In the genomic region with DNA sequence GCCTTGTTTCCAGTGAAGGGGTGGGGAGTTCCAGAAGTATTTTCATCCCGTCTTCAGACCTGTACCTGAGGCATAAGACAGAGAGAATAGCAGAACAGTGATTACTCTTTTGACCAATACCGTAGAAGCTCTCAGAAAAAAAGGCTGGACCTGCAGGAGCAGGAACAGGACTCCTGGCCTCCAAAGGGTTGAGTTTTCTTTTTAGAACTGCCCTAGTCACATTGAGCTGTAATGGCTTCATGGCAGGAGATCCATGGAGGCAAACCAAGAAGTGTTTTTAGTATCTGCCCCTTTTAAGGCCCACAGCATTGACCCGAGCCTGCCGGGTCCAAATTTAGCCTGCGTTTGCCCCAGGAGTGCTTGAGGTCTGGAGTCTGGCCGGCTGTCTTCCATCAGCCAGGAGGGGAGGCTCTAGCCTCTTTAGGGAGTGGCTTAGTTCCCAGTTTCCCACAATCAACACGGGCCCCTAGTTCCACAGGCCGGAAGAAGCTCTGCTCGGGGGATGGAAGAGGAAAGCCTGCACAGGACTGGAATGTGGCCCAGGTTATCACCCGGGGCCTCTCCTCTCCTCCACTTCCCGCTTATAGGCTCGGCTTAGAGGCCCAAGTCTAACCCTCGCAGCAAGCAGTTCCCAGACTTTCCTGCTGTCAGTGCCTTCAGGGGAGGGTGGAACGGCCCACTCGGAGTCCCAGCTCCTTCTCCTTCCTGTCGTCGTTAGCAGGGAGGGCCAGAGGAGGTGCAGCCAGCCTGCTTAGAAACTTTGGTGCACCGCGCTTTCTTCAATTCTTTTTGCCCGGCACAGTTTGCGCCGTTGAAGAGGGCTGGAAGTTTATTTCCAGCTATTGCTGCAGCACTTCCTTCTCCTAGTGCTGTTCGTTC, we compare ENCODE assay signal across 1 cellular context.
TF ChIP-seq lines count a peak whose summit lies in the region.

No MANE protein-coding gene starts in this region.

TF ChIP-seq in HepG2, 621 proteins besides CTCF, POLR2A, EP300 and RAD21 (continued from another document and continues in another):
- TF ChIP-seq, protein P1, sequence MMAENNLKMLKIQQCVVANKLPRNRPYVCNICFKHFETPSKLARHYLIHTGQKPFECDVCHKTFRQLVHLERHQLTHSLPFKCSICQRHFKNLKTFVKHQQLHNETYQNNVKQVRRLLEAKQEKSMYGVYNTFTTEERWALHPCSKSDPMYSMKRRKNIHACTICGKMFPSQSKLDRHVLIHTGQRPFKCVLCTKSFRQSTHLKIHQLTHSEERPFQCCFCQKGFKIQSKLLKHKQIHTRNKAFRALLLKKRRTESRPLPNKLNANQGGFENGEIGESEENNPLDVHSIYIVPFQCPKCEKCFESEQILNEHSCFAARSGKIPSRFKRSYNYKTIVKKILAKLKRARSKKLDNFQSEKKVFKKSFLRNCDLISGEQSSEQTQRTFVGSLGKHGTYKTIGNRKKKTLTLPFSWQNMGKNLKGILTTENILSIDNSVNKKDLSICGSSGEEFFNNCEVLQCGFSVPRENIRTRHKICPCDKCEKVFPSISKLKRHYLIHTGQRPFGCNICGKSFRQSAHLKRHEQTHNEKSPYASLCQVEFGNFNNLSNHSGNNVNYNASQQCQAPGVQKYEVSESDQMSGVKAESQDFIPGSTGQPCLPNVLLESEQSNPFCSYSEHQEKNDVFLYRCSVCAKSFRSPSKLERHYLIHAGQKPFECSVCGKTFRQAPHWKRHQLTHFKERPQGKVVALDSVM (CRISPR knock-in tag; IDR thresholded peaks at IDR 0.05) = peak; percentile 94
- TF ChIP-seq ZMYM4 (CRISPR knock-in tag; IDR thresholded peaks at IDR 0.05) = peak; percentile 47; the same call in 1 of the 2 replicates
- TF ChIP-seq, protein P2, sequence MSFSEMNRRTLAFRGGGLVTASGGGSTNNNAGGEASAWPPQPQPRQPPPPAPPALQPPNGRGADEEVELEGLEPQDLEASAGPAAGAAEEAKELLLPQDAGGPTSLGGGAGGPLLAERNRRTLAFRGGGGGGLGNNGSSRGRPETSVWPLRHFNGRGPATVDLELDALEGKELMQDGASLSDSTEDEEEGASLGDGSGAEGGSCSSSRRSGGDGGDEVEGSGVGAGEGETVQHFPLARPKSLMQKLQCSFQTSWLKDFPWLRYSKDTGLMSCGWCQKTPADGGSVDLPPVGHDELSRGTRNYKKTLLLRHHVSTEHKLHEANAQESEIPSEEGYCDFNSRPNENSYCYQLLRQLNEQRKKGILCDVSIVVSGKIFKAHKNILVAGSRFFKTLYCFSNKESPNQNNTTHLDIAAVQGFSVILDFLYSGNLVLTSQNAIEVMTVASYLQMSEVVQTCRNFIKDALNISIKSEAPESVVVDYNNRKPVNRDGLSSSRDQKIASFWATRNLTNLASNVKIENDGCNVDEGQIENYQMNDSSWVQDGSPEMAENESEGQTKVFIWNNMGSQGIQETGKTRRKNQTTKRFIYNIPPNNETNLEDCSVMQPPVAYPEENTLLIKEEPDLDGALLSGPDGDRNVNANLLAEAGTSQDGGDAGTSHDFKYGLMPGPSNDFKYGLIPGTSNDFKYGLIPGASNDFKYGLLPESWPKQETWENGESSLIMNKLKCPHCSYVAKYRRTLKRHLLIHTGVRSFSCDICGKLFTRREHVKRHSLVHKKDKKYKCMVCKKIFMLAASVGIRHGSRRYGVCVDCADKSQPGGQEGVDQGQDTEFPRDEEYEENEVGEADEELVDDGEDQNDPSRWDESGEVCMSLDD (CRISPR knock-in tag; IDR thresholded peaks at IDR 0.05; ENCODE audit: borderline replicate concordance) = no peak
- TF ChIP-seq SMAD3 (CRISPR knock-in tag; IDR thresholded peaks at IDR 0.05) = no peak
- peak in 1 of 2 experiments; percentile 29; a peak in 1 of 4 replicates for TF ChIP-seq KLF16 (CRISPR knock-in tag; IDR thresholded peaks at IDR 0.05)
- peak; percentile 47 for TF ChIP-seq ASH2L (IDR thresholded peaks at IDR 0.05; ENCODE audit: insufficient read length, low read depth, low read length)
- TF ChIP-seq ZNF333 (CRISPR knock-in tag; IDR thresholded peaks at IDR 0.05; ENCODE audit: borderline replicate concordance) = no peak; the same call in 1 of the 2 replicates
- TF ChIP-seq ZNF124 (CRISPR knock-in tag; IDR thresholded peaks at IDR 0.05) = 0 out of 2 replicates have a peak, but pooled peaks have one; percentile 35
- TF ChIP-seq SP5 (CRISPR knock-in tag; IDR thresholded peaks at IDR 0.05; ENCODE audit: borderline replicate concordance, low read depth) = peak; percentile 20; the same call in 1 of the 2 replicates
- TF ChIP-seq, protein P3, sequence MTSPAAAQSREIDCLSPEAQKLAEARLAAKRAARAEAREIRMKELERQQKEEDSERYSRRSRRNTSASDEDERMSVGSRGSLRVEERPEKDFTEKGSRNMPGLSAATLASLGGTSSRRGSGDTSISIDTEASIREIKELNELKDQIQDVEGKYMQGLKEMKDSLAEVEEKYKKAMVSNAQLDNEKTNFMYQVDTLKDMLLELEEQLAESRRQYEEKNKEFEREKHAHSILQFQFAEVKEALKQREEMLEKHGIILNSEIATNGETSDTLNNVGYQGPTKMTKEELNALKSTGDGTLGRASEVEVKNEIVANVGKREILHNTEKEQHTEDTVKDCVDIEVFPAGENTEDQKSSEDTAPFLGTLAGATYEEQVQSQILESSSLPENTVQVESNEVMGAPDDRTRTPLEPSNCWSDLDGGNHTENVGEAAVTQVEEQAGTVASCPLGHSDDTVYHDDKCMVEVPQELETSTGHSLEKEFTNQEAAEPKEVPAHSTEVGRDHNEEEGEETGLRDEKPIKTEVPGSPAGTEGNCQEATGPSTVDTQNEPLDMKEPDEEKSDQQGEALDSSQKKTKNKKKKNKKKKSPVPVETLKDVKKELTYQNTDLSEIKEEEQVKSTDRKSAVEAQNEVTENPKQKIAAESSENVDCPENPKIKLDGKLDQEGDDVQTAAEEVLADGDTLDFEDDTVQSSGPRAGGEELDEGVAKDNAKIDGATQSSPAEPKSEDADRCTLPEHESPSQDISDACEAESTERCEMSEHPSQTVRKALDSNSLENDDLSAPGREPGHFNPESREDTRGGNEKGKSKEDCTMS (CRISPR knock-in tag; conservative IDR thresholded peaks at IDR 0.05) = no peak
- TF ChIP-seq, protein P4, sequence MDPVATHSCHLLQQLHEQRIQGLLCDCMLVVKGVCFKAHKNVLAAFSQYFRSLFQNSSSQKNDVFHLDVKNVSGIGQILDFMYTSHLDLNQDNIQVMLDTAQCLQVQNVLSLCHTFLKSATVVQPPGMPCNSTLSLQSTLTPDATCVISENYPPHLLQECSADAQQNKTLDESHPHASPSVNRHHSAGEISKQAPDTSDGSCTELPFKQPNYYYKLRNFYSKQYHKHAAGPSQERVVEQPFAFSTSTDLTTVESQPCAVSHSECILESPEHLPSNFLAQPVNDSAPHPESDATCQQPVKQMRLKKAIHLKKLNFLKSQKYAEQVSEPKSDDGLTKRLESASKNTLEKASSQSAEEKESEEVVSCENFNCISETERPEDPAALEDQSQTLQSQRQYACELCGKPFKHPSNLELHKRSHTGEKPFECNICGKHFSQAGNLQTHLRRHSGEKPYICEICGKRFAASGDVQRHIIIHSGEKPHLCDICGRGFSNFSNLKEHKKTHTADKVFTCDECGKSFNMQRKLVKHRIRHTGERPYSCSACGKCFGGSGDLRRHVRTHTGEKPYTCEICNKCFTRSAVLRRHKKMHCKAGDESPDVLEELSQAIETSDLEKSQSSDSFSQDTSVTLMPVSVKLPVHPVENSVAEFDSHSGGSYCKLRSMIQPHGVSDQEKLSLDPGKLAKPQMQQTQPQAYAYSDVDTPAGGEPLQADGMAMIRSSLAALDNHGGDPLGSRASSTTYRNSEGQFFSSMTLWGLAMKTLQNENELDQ (CRISPR knock-in tag; IDR thresholded peaks at IDR 0.05; ENCODE audit: borderline replicate concordance) = no peak
- TF ChIP-seq ZIK1 (CRISPR knock-in tag; IDR thresholded peaks at IDR 0.05; ENCODE audit: borderline replicate concordance, low read depth) = no peak
- peak; percentile 54; the same call in 1 of the 2 replicates for TF ChIP-seq ZNF143 (CRISPR knock-in tag; IDR thresholded peaks at IDR 0.05)
- TF ChIP-seq KMT2A (CRISPR knock-in tag; IDR thresholded peaks at IDR 0.05) = 0 out of 2 replicates have a peak, but pooled peaks have one; percentile 43
- TF ChIP-seq HOXD1 (CRISPR knock-in tag; IDR thresholded peaks at IDR 0.05) = no peak
- TF ChIP-seq SNAPC2 (CRISPR knock-in tag; IDR thresholded peaks at IDR 0.05) = no peak
- TF ChIP-seq, protein P5, sequence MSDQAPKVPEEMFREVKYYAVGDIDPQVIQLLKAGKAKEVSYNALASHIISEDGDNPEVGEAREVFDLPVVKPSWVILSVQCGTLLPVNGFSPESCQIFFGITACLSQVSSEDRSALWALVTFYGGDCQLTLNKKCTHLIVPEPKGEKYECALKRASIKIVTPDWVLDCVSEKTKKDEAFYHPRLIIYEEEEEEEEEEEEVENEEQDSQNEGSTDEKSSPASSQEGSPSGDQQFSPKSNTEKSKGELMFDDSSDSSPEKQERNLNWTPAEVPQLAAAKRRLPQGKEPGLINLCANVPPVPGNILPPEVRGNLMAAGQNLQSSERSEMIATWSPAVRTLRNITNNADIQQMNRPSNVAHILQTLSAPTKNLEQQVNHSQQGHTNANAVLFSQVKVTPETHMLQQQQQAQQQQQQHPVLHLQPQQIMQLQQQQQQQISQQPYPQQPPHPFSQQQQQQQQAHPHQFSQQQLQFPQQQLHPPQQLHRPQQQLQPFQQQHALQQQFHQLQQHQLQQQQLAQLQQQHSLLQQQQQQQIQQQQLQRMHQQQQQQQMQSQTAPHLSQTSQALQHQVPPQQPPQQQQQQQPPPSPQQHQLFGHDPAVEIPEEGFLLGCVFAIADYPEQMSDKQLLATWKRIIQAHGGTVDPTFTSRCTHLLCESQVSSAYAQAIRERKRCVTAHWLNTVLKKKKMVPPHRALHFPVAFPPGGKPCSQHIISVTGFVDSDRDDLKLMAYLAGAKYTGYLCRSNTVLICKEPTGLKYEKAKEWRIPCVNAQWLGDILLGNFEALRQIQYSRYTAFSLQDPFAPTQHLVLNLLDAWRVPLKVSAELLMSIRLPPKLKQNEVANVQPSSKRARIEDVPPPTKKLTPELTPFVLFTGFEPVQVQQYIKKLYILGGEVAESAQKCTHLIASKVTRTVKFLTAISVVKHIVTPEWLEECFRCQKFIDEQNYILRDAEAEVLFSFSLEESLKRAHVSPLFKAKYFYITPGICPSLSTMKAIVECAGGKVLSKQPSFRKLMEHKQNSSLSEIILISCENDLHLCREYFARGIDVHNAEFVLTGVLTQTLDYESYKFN (CRISPR knock-in tag; conservative IDR thresholded peaks at IDR 0.05) = peak; percentile 34; the same call in 1 of the 2 replicates
- TF ChIP-seq, protein P6, sequence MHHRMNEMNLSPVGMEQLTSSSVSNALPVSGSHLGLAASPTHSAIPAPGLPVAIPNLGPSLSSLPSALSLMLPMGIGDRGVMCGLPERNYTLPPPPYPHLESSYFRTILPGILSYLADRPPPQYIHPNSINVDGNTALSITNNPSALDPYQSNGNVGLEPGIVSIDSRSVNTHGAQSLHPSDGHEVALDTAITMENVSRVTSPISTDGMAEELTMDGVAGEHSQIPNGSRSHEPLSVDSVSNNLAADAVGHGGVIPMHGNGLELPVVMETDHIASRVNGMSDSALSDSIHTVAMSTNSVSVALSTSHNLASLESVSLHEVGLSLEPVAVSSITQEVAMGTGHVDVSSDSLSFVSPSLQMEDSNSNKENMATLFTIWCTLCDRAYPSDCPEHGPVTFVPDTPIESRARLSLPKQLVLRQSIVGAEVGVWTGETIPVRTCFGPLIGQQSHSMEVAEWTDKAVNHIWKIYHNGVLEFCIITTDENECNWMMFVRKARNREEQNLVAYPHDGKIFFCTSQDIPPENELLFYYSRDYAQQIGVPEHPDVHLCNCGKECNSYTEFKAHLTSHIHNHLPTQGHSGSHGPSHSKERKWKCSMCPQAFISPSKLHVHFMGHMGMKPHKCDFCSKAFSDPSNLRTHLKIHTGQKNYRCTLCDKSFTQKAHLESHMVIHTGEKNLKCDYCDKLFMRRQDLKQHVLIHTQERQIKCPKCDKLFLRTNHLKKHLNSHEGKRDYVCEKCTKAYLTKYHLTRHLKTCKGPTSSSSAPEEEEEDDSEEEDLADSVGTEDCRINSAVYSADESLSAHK (CRISPR knock-in tag; IDR thresholded peaks at IDR 0.05; ENCODE audit: borderline replicate concordance) = no peak
- no peak for TF ChIP-seq ZC3H13 (CRISPR knock-in tag; IDR thresholded peaks at IDR 0.05)
- 0 out of 2 replicates have a peak, but pooled peaks have one; percentile 33 for TF ChIP-seq ZNF292 (CRISPR knock-in tag; IDR thresholded peaks at IDR 0.05; ENCODE audit: borderline replicate concordance, low read depth)
- TF ChIP-seq TAF1 (CRISPR knock-in tag; IDR thresholded peaks at IDR 0.05) = peak; percentile 43; the same call in 1 of the 2 replicates
- no peak for TF ChIP-seq RBAK (CRISPR knock-in tag; IDR thresholded peaks at IDR 0.05)
- TF ChIP-seq ZNF563 (CRISPR knock-in tag; IDR thresholded peaks at IDR 0.05) = peak; percentile 55; the same call in 1 of the 2 replicates
- TF ChIP-seq FOXA3 (CRISPR knock-in tag; IDR thresholded peaks at IDR 0.05) = peak; percentile 28; the same call in 1 of the 2 replicates
- TF ChIP-seq, protein P7, sequence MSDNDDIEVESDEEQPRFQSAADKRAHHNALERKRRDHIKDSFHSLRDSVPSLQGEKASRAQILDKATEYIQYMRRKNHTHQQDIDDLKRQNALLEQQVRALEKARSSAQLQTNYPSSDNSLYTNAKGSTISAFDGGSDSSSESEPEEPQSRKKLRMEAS (IDR thresholded peaks at IDR 0.05) = no peak
- TF ChIP-seq ZNF709 (CRISPR knock-in tag; IDR thresholded peaks at IDR 0.05) = 0 out of 2 replicates have a peak, but pooled peaks have one; percentile 38
- TF ChIP-seq EEA1 (CRISPR knock-in tag; IDR thresholded peaks at IDR 0.05; ENCODE audit: borderline replicate concordance) = no peak
- TF ChIP-seq RCOR2 (CRISPR knock-in tag; IDR thresholded peaks at IDR 0.05) = peak; percentile 25; the same call in 1 of the 2 replicates
- no peak for TF ChIP-seq ZNF30 (CRISPR knock-in tag; IDR thresholded peaks at IDR 0.05)
- TF ChIP-seq DNMT1 (CRISPR knock-in tag; IDR thresholded peaks at IDR 0.05) = no peak
- no peak for TF ChIP-seq ZNF10 (CRISPR knock-in tag; IDR thresholded peaks at IDR 0.05; ENCODE audit: borderline replicate concordance, low read depth)
- TF ChIP-seq, protein P8, sequence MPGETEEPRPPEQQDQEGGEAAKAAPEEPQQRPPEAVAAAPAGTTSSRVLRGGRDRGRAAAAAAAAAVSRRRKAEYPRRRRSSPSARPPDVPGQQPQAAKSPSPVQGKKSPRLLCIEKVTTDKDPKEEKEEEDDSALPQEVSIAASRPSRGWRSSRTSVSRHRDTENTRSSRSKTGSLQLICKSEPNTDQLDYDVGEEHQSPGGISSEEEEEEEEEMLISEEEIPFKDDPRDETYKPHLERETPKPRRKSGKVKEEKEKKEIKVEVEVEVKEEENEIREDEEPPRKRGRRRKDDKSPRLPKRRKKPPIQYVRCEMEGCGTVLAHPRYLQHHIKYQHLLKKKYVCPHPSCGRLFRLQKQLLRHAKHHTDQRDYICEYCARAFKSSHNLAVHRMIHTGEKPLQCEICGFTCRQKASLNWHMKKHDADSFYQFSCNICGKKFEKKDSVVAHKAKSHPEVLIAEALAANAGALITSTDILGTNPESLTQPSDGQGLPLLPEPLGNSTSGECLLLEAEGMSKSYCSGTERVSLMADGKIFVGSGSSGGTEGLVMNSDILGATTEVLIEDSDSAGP (CRISPR knock-in tag; IDR thresholded peaks at IDR 0.05; ENCODE audit: borderline replicate concordance) = peak; percentile 68; the same call in 1 of the 2 replicates
- peak; percentile 72 for TF ChIP-seq POLR2G (IDR thresholded peaks at IDR 0.05; ENCODE audit: low read depth, low read length)
- TF ChIP-seq SP1 (IDR thresholded peaks at IDR 0.05) = no peak
- peak; percentile 29; the same call in 1 of the 2 replicates for TF ChIP-seq SP1 (CRISPR knock-in tag; IDR thresholded peaks at IDR 0.05)
- TF ChIP-seq KDM3A (CRISPR knock-in tag; IDR thresholded peaks at IDR 0.05; ENCODE audit: low read depth) = 0 out of 2 replicates have a peak, but pooled peaks have one; percentile 60
- 0 out of 2 replicates have a peak, but pooled peaks have one; percentile 11 for TF ChIP-seq HES4 (CRISPR knock-in tag; IDR thresholded peaks at IDR 0.05; ENCODE audit: borderline replicate concordance)
- peak; percentile 32; the same call in 1 of the 2 replicates for TF ChIP-seq ZNF121 (CRISPR knock-in tag; IDR thresholded peaks at IDR 0.05)
